ENCODE assay signal across 16 cellular contexts in genomic region chr11:35859311-35859710, GRCh38.
"Had no signal": no experiment of that assay in that cellular context is flagged by ENCODE, and none has a peak within 500 bp of the region (broad histone marks: within the 10 kb centered on the region; RNA-seq: fewer than 3 reads in every experiment).

No MANE protein-coding gene starts in this region.

- H3K27ac ChIP-seq: colonic mucosa, thoracic aorta, upper lobe of right lung, WERI-Rb-1 had no signal

- H3K36me3 ChIP-seq: colonic mucosa, thoracic aorta, upper lobe of right lung, WERI-Rb-1 had no signal

- H3K4me3 ChIP-seq: colonic mucosa, thoracic aorta, upper lobe of right lung had no signal

- H3K4me1 ChIP-seq: colonic mucosa, upper lobe of right lung had no signal

- H3K9me3 ChIP-seq: colonic mucosa, thoracic aorta, upper lobe of right lung had no signal

- H3K27me3 ChIP-seq: colonic mucosa, upper lobe of right lung had no signal

- DNase-seq: activated CD4-positive, alpha-beta T cell treated with anti-CD3 and anti-CD28 coated beads for 1 hour; activated CD8-positive, alpha-beta memory T cell treated with anti-CD3 and anti-CD28 coated beads for 24 hours; activated CD8-positive, alpha-beta memory T cell treated with anti-CD3 and anti-CD28 coated beads, Interleukin-2, amount 50 U/mL, for 48 hours; activated effector memory CD4-positive, alpha-beta T cell treated with Interleukin-2 at 50 U/mL for 16 hours; activated naive CD4-positive, alpha-beta T cell treated with anti-CD3 and anti-CD28 coated beads, Interleukin-2, amount 50 U/mL, for 16 hours; activated T-cell treated with anti-CD3 and anti-CD28 coated beads, Interleukin-2, amount 50 U/mL, for 48 hours; colonic mucosa; erythroblast; immature natural killer cell; occipital lobe; retina; stimulated activated naive B cell treated with anti-CD40 and anti-IgM and Interleukin-4, amounts not matched to agents 10 μg/mL and 1 μg/mL and 100 μg/mL, for 72 hours; SW 1271; upper lobe of right lung; WERI-Rb-1 had no signal
